10 cellular contexts compared by ENCODE assay signal in the genomic region with DNA sequence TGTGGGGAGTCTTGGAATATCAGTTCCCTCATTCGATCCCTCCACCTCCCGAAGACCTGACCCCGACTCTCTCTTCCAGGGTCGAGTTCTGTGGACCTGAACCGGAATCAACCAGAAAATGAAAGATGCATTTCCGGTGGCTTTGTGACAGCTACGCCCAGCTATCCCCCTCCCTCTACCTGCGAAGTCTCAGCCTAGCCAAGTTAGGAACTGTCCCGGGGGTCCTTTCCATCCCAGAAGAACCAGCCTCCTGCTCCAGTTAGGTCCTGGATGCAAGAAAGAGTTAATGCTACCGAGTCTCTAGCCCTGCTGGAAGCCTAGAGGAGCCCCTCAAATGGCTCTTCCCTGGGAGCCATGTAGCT. TPM values are rescaled to one million over a fixed set of nuclear protein-coding genes. Genes with fewer than 3 reads are reported as not detected.
DNase-seq lines count a peak whose midpoint lies in the region; ATAC-seq lines count a peak whose summit lies in the region.
"Had no signal": no experiment of that assay in that cellular context is flagged by ENCODE, and none has a peak within 500 bp of the region (broad histone marks: within the 10 kb centered on the region; RNA-seq: fewer than 3 reads in every experiment).

No MANE protein-coding gene starts in this region.

- H3K4me3 Mint-ChIP-seq in activated CD4-positive, alpha-beta T cell treated with anti-CD3 and anti-CD28 coated beads, Interleukin-2, amount 10 ng/mL, durations not matched to agents 24 days and 14 days: peak overlapping the region; percentile 89
- peak overlapping the region; percentile 57 for H3K4me3 Mint-ChIP-seq in dendritic cell treated with granulocyte-macrophage colony-stimulating factor and Interleukin-4, amounts not matched to agents 40 ng/mL and 50 ng/mL, for 4 days
- H3K4me3 Mint-ChIP-seq in stimulated activated naive B cell treated with anti-CD40 and anti-IgM and Interleukin-4, amounts not matched to agents 10 μg/mL and 1 μg/mL and 100 μg/mL, for 72 hours: peak overlapping the region; percentile 85 to 87

- intact Hi-C loops in activated CD4-positive, alpha-beta T cell treated with anti-CD3 and anti-CD28 coated beads, Interleukin-2, amount 10 ng/mL, durations not matched to agents 24 days and 14 days (cut with micrococcal nuclease): no loop called here
- intact Hi-C loops in dendritic cell treated with granulocyte-macrophage colony-stimulating factor and Interleukin-4, amounts not matched to agents 40 ng/mL and 50 ng/mL, for 4 days (cut with micrococcal nuclease): no loop called here
- intact Hi-C loops in aorta (cut with DNase I): no loop called here

- H3K4me3 ChIP-seq in aorta (ENCODE audit: low read length in 2 of 2): no peak overlapping the region

- no peaks in the 10 kb centered on the region for H3K4me1 ChIP-seq in aorta (ENCODE audit: control insufficient read depth in 1 of 2, insufficient read depth in 2 of 2, low read length in 2 of 2)

- H3K36me3 Mint-ChIP-seq in activated CD4-positive, alpha-beta T cell treated with anti-CD3 and anti-CD28 coated beads, Interleukin-2, amount 10 ng/mL, durations not matched to agents 24 days and 14 days (ENCODE audit: low read depth): peaks cover 23% of the 10 kb centered on the region
- peaks cover 5% of the 10 kb centered on the region for H3K36me3 Mint-ChIP-seq in dendritic cell treated with granulocyte-macrophage colony-stimulating factor and Interleukin-4, amounts not matched to agents 40 ng/mL and 50 ng/mL, for 4 days (ENCODE audit: low read depth)
- peaks cover 13% of the 10 kb centered on the region in 2 donors for H3K36me3 Mint-ChIP-seq in stimulated activated naive B cell treated with anti-CD40 and anti-IgM and Interleukin-4, amounts not matched to agents 10 μg/mL and 1 μg/mL and 100 μg/mL, for 72 hours

- H3K4me1 Mint-ChIP-seq in activated CD4-positive, alpha-beta T cell treated with anti-CD3 and anti-CD28 coated beads, Interleukin-2, amount 10 ng/mL, durations not matched to agents 24 days and 14 days: no peaks in the 10 kb centered on the region
- H3K4me1 Mint-ChIP-seq in dendritic cell treated with granulocyte-macrophage colony-stimulating factor and Interleukin-4, amounts not matched to agents 40 ng/mL and 50 ng/mL, for 4 days (ENCODE audit: low read depth): peaks cover 8% of the 10 kb centered on the region
- peaks cover 1 to 3% of the 10 kb centered on the region in 2 donors for H3K4me1 Mint-ChIP-seq in stimulated activated naive B cell treated with anti-CD40 and anti-IgM and Interleukin-4, amounts not matched to agents 10 μg/mL and 1 μg/mL and 100 μg/mL, for 72 hours

- peaks cover 2% of the 10 kb centered on the region for H3K9me3 ChIP-seq in aorta (ENCODE audit: control insufficient read depth, low read length)

- 8 to 34% methylated on average over 10 of the region's 10 CpGs for WGBS in aorta, 2 donors

- H3K9me3 Mint-ChIP-seq in activated CD4-positive, alpha-beta T cell treated with anti-CD3 and anti-CD28 coated beads, Interleukin-2, amount 10 ng/mL, durations not matched to agents 24 days and 14 days: no peaks in the 10 kb centered on the region
- H3K9me3 Mint-ChIP-seq in dendritic cell treated with granulocyte-macrophage colony-stimulating factor and Interleukin-4, amounts not matched to agents 40 ng/mL and 50 ng/mL, for 4 days: peaks cover 11% of the 10 kb centered on the region
- H3K9me3 Mint-ChIP-seq in stimulated activated naive B cell treated with anti-CD40 and anti-IgM and Interleukin-4, amounts not matched to agents 10 μg/mL and 1 μg/mL and 100 μg/mL, for 72 hours: peaks cover 0 to 3% of the 10 kb centered on the region in 2 donors

- no peaks in the 10 kb centered on the region for H3K27me3 ChIP-seq in aorta (ENCODE audit: control insufficient read depth in 1 of 2, insufficient read depth in 2 of 2, low read length in 1 of 2)

- no peaks in the 10 kb centered on the region for H3K27me3 Mint-ChIP-seq in activated CD4-positive, alpha-beta T cell treated with anti-CD3 and anti-CD28 coated beads, Interleukin-2, amount 10 ng/mL, durations not matched to agents 24 days and 14 days
- no peaks in the 10 kb centered on the region for H3K27me3 Mint-ChIP-seq in dendritic cell treated with granulocyte-macrophage colony-stimulating factor and Interleukin-4, amounts not matched to agents 40 ng/mL and 50 ng/mL, for 4 days
- no peaks in the 10 kb centered on the region for H3K27me3 Mint-ChIP-seq in stimulated activated naive B cell treated with anti-CD40 and anti-IgM and Interleukin-4, amounts not matched to agents 10 μg/mL and 1 μg/mL and 100 μg/mL, for 72 hours

- no peak for DNase-seq in activated CD4-positive, alpha-beta T cell treated with anti-CD3 and anti-CD28 coated beads, Interleukin-2, amount 10 ng/mL, durations not matched to agents 24 days and 14 days
- DNase-seq in activated CD4-positive, alpha-beta T cell treated with anti-CD3 and anti-CD28 coated beads, Interleukin-2, amount 50 U/mL, for 1 hour: no peak
- DNase-seq in stimulated activated naive B cell treated with anti-CD40 and anti-IgM and Interleukin-4, amounts not matched to agents 10 μg/mL and 1 μg/mL and 100 μg/mL, for 72 hours: no peak
- DNase-seq in G401 (ENCODE audit: low spot score): no peak
- no peak for DNase-seq in activated CD4-positive, CD25-positive, alpha-beta regulatory T cell (lab: John Stamatoyannopoulos, UW)
- DNase-seq in aorta: no peak

- in situ Hi-C loops in G401 (cut with HindIII; ENCODE audit: low sequenced_read_pairs): no loop called here

- peak overlapping the region; percentile 78 for H3K27ac Mint-ChIP-seq in activated CD4-positive, alpha-beta T cell treated with anti-CD3 and anti-CD28 coated beads, Interleukin-2, amount 10 ng/mL, durations not matched to agents 24 days and 14 days
- H3K27ac Mint-ChIP-seq in dendritic cell treated with granulocyte-macrophage colony-stimulating factor and Interleukin-4, amounts not matched to agents 40 ng/mL and 50 ng/mL, for 4 days: no peak overlapping the region
- H3K27ac Mint-ChIP-seq in stimulated activated naive B cell treated with anti-CD40 and anti-IgM and Interleukin-4, amounts not matched to agents 10 μg/mL and 1 μg/mL and 100 μg/mL, for 72 hours: peak overlapping the region; percentile 51

- peaks cover 2 to 5% of the 10 kb centered on the region in 2 donors for H3K36me3 ChIP-seq in aorta (ENCODE audit: control insufficient read depth in 1 of 2, insufficient read depth in 2 of 2, low read length in 1 of 2)

- H3K27ac ChIP-seq in aorta (ENCODE audit: low read depth in 1 of 2, low read length in 2 of 2): no peak overlapping the region

- ATAC-seq in HG03066 (IDR thresholded peaks at IDR 0.05; ENCODE audit: low read depth, unreplicated experiment) (peak; percentile 57), aorta (ENCODE audit: low FRiP score) (no peak)
- peak; percentile 61 to 65 for ATAC-seq in stimulated activated naive B cell treated with anti-CD40 and anti-IgM and Interleukin-4, amounts not matched to agents 10 μg/mL and 1 μg/mL and 100 μg/mL, for 72 hours (replicated peaks)

RNA-seq across cellular contexts. Expression of a gene that starts 13.4 kb away (rescaled TPM):
- not detected in 2 replicates for total RNA-seq in activated CD4-positive, alpha-beta T cell treated with anti-CD3 and anti-CD28 coated beads, Interleukin-2, amount 10 ng/mL, durations not matched to agents 24 days and 14 days
- not detected in 2 replicates for total RNA-seq in G401 (2014; rRNA removed; shearing (Covaris generic))
- total RNA-seq in aorta: not detected
- not detected for polyA plus RNA-seq in aorta
- total RNA-seq: renal cortical epithelial cell; T-helper 1 cell treated with Interleukin-12 subunit alpha and Interleukin-12 subunit beta and Interleukin-4 antibody, amounts not matched to agents 30 ng/mL and 1 ng/mL, for 36 hours had no signal

RNA-seq across cellular contexts. Expression of a gene that starts 44.1 kb away (rescaled TPM):
- not detected in 2 replicates for total RNA-seq in activated CD4-positive, alpha-beta T cell treated with anti-CD3 and anti-CD28 coated beads, Interleukin-2, amount 10 ng/mL, durations not matched to agents 24 days and 14 days
- not detected in 2 replicates for total RNA-seq in G401 (2014; rRNA removed; shearing (Covaris generic))
- total RNA-seq in aorta: not detected
- not detected for polyA plus RNA-seq in aorta
- total RNA-seq: renal cortical epithelial cell; T-helper 1 cell treated with Interleukin-12 subunit alpha and Interleukin-12 subunit beta and Interleukin-4 antibody, amounts not matched to agents 30 ng/mL and 1 ng/mL, for 36 hours had no signal

RNA-seq across cellular contexts. Expression of a gene that starts 48.0 kb away (rescaled TPM):
- 6.9 and 7.1 TPM in 2 replicates for total RNA-seq in activated CD4-positive, alpha-beta T cell treated with anti-CD3 and anti-CD28 coated beads, Interleukin-2, amount 10 ng/mL, durations not matched to agents 24 days and 14 days
- 3.9 and 5.3 TPM in 2 replicates for total RNA-seq in G401 (2014; rRNA removed; shearing (Covaris generic))
- total RNA-seq in aorta: 10 to 100 TPM in 1 of 2 donors, 1 to 10 TPM in 1; 7.3 to 10.9 TPM
- 10 to 100 TPM in 1 of 2 donors, 1 to 10 TPM in 1; 4.1 to 10.2 TPM for polyA plus RNA-seq in aorta

RNA-seq across cellular contexts. Expression of a gene that starts 48.7 kb away (rescaled TPM):
- 0.83 and 1.3 TPM in 2 replicates for total RNA-seq in activated CD4-positive, alpha-beta T cell treated with anti-CD3 and anti-CD28 coated beads, Interleukin-2, amount 10 ng/mL, durations not matched to agents 24 days and 14 days
- total RNA-seq in G401 (2014; rRNA removed; shearing (Covaris generic)): 6.4 and 7.1 TPM in 2 replicates
- 10 to 100 TPM; 13.6 to 19.6 TPM for total RNA-seq in aorta
- polyA plus RNA-seq in aorta: 1 to 10 TPM; 2.6 to 8.6 TPM
